8 cellular contexts compared by ENCODE assay signal in genomic region chr2:96336104-96336775, GRCh38. TPM values are rescaled to one million over a fixed set of nuclear protein-coding genes. Genes with fewer than 3 reads are reported as not detected.
DNase-seq lines count a peak whose midpoint lies in the region; ATAC-seq and TF ChIP-seq lines count a peak whose summit lies in the region.

No MANE protein-coding gene starts in this region.

- H3K4me1 Mint-ChIP-seq in activated T-cell treated with anti-CD3 and anti-CD28 coated beads, Interleukin-2, amount 50 U/mL, for 4 hours (ENCODE audit: low read depth): peaks cover 40% of the 10 kb centered on the region

- peak overlapping the region; percentile 63 to 64 for H3K4me3 ChIP-seq in Panc1 (ENCODE audit: low read depth in 2 of 2, low read length in 2 of 2)
- peak overlapping the region; percentile 80 for H3K4me3 ChIP-seq in fibroblast of mammary gland (ENCODE audit: control insufficient read depth, low read depth, low read length)
- H3K4me3 ChIP-seq in spleen: peak overlapping the region; percentile 60 to 90 (median 68)

- 14 to 28% (median 18%) methylated on average over 9 to 15 of the region's 15 CpGs for WGBS in spleen, 5 donors

- POLR2A ChIA-PET in Panc1 (lab: Charles Lee): interaction anchor here (0.9 kb wide), 1 partner anchor 11 kb away, joined by 6 read pairs; the partner anchor contains the start of gene ITPRIPL1

- H3K4me3 Mint-ChIP-seq in activated T-cell treated with anti-CD3 and anti-CD28 coated beads, Interleukin-2, amount 50 U/mL, for 4 hours: peak overlapping the region; percentile 83

- TF ChIP-seq CTCF in Panc1 (IDR thresholded peaks at IDR 0.05) (no peak), fibroblast of mammary gland (conservative IDR thresholded peaks at IDR 0.05; ENCODE audit: control insufficient read depth, insufficient read depth, low read depth, low read length) (no peak), spleen (IDR thresholded peaks at IDR 0.05 in 8 of 11, conservative IDR thresholded peaks at IDR 0.05 in 3 of 11) (no peak)

- H3K27me3 ChIP-seq in Panc1 (ENCODE audit: control insufficient read depth, insufficient read depth, low read length) (no peaks in the 10 kb centered on the region), spleen (replicated peaks in 1 of 7) (no peaks in the 10 kb centered on the region)

- no peak for ATAC-seq in activated T-cell treated with anti-CD3 and anti-CD28 coated beads, Interleukin-2, amount 50 U/mL, for 4 hours
- no peak for ATAC-seq in Panc1

- no peaks in the 10 kb centered on the region for H3K36me3 Mint-ChIP-seq in activated T-cell treated with anti-CD3 and anti-CD28 coated beads, Interleukin-2, amount 50 U/mL, for 4 hours (ENCODE audit: insufficient read depth)

- in situ Hi-C loops in Panc1 (cut with HindIII; ENCODE audit: low pct_unique_long_range_greater_than_20kb, low sequenced_read_pairs): no loop called here

- no peak for DNase-seq in activated T-cell treated with anti-CD3 and anti-CD28 coated beads, Interleukin-2, amount 50 U/mL, for 4 hours
- no peak for DNase-seq in activated T-cell treated with anti-CD3 and anti-CD28 coated beads, Interleukin-2, amount 50 U/mL, for 48 hours
- DNase-seq in Panc1 (ENCODE audit: low read depth, low spot score): no peak
- no peak for DNase-seq in fibroblast of mammary gland (ENCODE audit: low read depth)
- DNase-seq in spleen: no peak
- no peak for DNase-seq in NCI-H146 treated with DMSO at 0.1 percent for 48 hours (lab: John Stamatoyannopoulos, UW; ENCODE audit: unreplicated experiment)
- no peak for DNase-seq in NOMO-1 treated with DMSO at 0.1 percent for 48 hours (lab: John Stamatoyannopoulos, UW; ENCODE audit: unreplicated experiment)
- no peak for DNase-seq in stimulated activated CD4-positive, alpha-beta T cell treated with anti-CD3 and anti-CD28 coated beads, Interleukin-1b, Interleukin-23, amount 100 ng/mL, for 48 hours

- no peaks in the 10 kb centered on the region for H3K9me3 Mint-ChIP-seq in activated T-cell treated with anti-CD3 and anti-CD28 coated beads, Interleukin-2, amount 50 U/mL, for 4 hours

- H3K36me3 ChIP-seq in Panc1 (ENCODE audit: control insufficient read depth, insufficient read depth, low read length) (no peaks in the 10 kb centered on the region), spleen (no peaks in the 10 kb centered on the region)

- CTCF ChIA-PET in Panc1 (lab: Charles Lee): interaction anchor here (0.6 kb wide), 1 partner anchor 68 kb away, joined by 4 read pairs; no protein-coding TSS in a partner anchor

- peak overlapping the region; percentile 94 for H3K27ac ChIP-seq in Panc1 (ENCODE audit: low read length)
- H3K27ac ChIP-seq in spleen: peak overlapping the region in 7 of 8 donors; percentile 93 to 97 (median 96)

- BruUV-seq in Panc1 (replicated peaks; lab: Mats Ljungman, UMichigan): TSS peak; percentile 91

- no peaks in the 10 kb centered on the region for H3K27me3 Mint-ChIP-seq in activated T-cell treated with anti-CD3 and anti-CD28 coated beads, Interleukin-2, amount 50 U/mL, for 4 hours (ENCODE audit: low read depth)

- no peak for TF ChIP-seq POLR2A in spleen (IDR thresholded peaks at IDR 0.05)

- intact Hi-C loops in Panc1 (cut with micrococcal nuclease; ENCODE audit: unreplicated experiment) (no loop called here), spleen (cut with DNase I; ENCODE audit: low total_unique reads) (no loop called here)

- H3K4me1 ChIP-seq in Panc1 (ENCODE audit: control insufficient read depth, insufficient read depth, low read length) (peaks cover 27% of the 10 kb centered on the region), spleen (peaks cover 10 to 43% (median 21%) of the 10 kb centered on the region in 6 donors)

- H3K9me3 ChIP-seq in Panc1 (ENCODE audit: control insufficient read depth, insufficient read depth, low read depth, low read length): no peaks in the 10 kb centered on the region
- H3K9me3 ChIP-seq in spleen: no peaks in the 10 kb centered on the region

RNA-seq across cellular contexts. Expression of gene NCAPH, which starts 0.7 kb away (rescaled TPM):
- 10 to 100 TPM; 15.5 to 22.9 (median 16.4) TPM for total RNA-seq in activated T-cell treated with anti-CD3 and anti-CD28 coated beads, Interleukin-2, amount 50 U/mL, for 4 hours
- total RNA-seq in Panc1 (2021; ENCODE audit: unreplicated experiment) (55.6 TPM), spleen (1 to 10 TPM; 3.0 to 8.9 (median 5.0) TPM)
- polyA plus RNA-seq in Panc1 (2012; ENCODE audit: insufficient read length): 20.5 TPM
- polyA plus RNA-seq in spleen: 1 to 10 TPM in 2 of 3 donors, under 1 TPM in 1; 0.83 to 6.0 (median 4.5) TPM

RNA-seq across cellular contexts. Expression of gene ITPRIPL1, which starts 11.1 kb away (rescaled TPM):
- total RNA-seq in activated T-cell treated with anti-CD3 and anti-CD28 coated beads, Interleukin-2, amount 50 U/mL, for 4 hours: 10 to 100 TPM; 30.2 to 39.5 (median 31.6) TPM
- total RNA-seq in Panc1 (2021; ENCODE audit: unreplicated experiment): 12.2 TPM
- polyA plus RNA-seq in Panc1 (2012; ENCODE audit: insufficient read length): 9.6 TPM
- total RNA-seq in spleen: 1 to 10 TPM; 2.9 to 6.6 (median 4.4) TPM
- 1 to 10 TPM in 1 of 3 donors, under 1 TPM in 2; 0.80 to 1.4 (median 0.90) TPM for polyA plus RNA-seq in spleen

RNA-seq across cellular contexts. Expression of gene SNRNP200, which starts 30.9 kb away (rescaled TPM):
- 100 to 1,000 TPM; 219 to 232 (median 223) TPM for total RNA-seq in activated T-cell treated with anti-CD3 and anti-CD28 coated beads, Interleukin-2, amount 50 U/mL, for 4 hours
- 231 TPM for total RNA-seq in Panc1 (2021; ENCODE audit: unreplicated experiment)
- 251 TPM for polyA plus RNA-seq in Panc1 (2012; ENCODE audit: insufficient read length)
- 100 to 1,000 TPM; 110 to 139 (median 130) TPM for total RNA-seq in spleen
- polyA plus RNA-seq in spleen: 10 to 100 TPM; 60.5 to 74.4 (median 73.6) TPM
